9 cellular contexts compared by ENCODE assay signal in the genomic region with DNA sequence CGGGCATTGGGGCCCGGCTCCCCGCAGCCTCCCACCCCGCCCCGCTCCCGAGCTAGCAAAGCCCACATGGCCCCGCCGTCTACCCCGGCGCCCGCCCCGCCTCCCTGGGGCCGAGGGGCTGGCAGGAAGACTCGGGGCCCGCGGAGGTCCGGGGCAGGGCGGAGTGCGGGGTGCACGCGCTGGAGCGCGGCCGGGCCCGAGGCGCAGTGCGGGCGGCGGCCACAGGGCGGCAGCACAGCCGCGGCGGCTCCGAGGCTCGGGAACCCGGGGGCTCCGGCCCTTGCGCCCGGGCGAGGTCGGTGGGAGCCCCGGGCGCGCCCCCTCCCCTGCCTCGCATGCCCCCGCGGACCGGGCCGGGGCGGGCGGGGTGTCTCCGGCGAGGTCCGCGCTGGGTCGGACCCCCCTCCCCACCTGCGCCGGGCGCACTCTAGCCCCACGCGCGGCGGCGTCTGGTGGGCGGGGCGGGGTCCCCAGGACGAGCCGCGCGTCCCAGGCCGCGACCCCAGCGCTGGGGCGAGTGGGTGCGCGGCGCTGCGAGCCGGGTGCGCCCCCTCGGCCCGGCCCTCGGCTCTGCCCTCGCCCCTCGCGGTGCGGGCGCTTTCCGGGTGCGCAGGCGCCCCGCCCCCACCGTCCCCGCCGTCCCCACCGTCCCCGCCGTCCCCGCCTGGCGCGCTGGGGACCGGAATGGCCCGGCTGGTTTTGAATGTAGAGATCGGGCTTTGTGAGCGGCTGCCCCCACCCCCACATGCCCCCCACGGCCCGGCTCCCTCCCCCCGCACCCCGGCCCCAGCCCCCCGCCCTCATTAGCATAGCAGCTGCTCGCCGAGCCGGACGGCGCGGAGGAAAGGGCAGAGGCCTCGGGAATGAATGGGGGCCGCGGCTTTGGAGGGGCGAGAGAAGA. TPM values are rescaled to one million over a fixed set of nuclear protein-coding genes. Genes with fewer than 3 reads are reported as not detected.
A peak's percentile ranks its signal among the peaks of the same experiment; 100 is the strongest.
DNase-seq lines count a peak whose midpoint lies in the region; ATAC-seq and TF ChIP-seq lines count a peak whose summit lies in the region.
"Had no signal": no experiment of that assay in that cellular context is flagged by ENCODE, and none has a peak within 500 bp of the region (broad histone marks: within the 10 kb centered on the region; RNA-seq: fewer than 3 reads in every experiment).

No MANE protein-coding gene starts in this region.

- TF ChIP-seq CTCF in GM23338 (conservative IDR thresholded peaks at IDR 0.05; ENCODE audit: low read depth in 2 of 2) (peak in 1 of 2 experiments; percentile 66; a peak in 2 of 4 replicates), mammary epithelial cell (conservative IDR thresholded peaks at IDR 0.05 in 1 of 2, IDR thresholded peaks at IDR 0.05 in 1 of 2; ENCODE audit: extremely low read depth in 1 of 2, insufficient read depth in 1 of 2, low read depth in 1 of 2, low read length in 2 of 2) (peak; percentile 41), left lung (IDR thresholded peaks at IDR 0.05) (peak in 1 of 2 donors; percentile 60), stomach (IDR thresholded peaks at IDR 0.05) (peak in 3 of 7 experiments; percentile 33 to 92 (median 73))

- H3K79me2 ChIP-seq in GM23338 (replicated peaks; ENCODE audit: insufficient read depth) (no peaks in the 10 kb centered on the region; the same call in 1 of the 2 replicates), mammary epithelial cell (ENCODE audit: insufficient read depth, low read length) (no peaks in the 10 kb centered on the region)

- BruUV-seq in mammary epithelial cell (replicated peaks; lab: Mats Ljungman, UMichigan): no TSS peak

- TF ChIP-seq POLR2A in stomach (IDR thresholded peaks at IDR 0.05): no peak

- 13% methylated on average over 12 of the region's 120 CpGs for WGBS in mammary epithelial cell (ENCODE audit: low coverage, missing lambda C conversion rate)
- 0 to 1% (median 1%) methylated on average over 9 to 120 of the region's 120 CpGs for WGBS in stomach, 5 donors

- peak; percentile 41 for ATAC-seq in GM23338
- peak; percentile 70 for ATAC-seq in left lung

- H3K27ac ChIP-seq in GM23338 (ENCODE audit: low read depth): no peak overlapping the region
- no peak overlapping the region for H3K27ac ChIP-seq in mammary epithelial cell (ENCODE audit: insufficient read depth, low read depth, low read length)
- H3K27ac ChIP-seq in left lung: peak overlapping the region; percentile 77 to 85
- H3K27ac ChIP-seq in stomach: peak overlapping the region; percentile 85 to 98 (median 90)

- H3K4me2 ChIP-seq in GM23338 (peak overlapping the region; percentile 96), mammary epithelial cell (ENCODE audit: insufficient read depth, low read depth, low read length) (peak overlapping the region; percentile 83)

- H3K9me3 Mint-ChIP-seq in GM23338: peaks cover 9% of the 10 kb centered on the region

- H3K36me3 ChIP-seq in GM23338 (ENCODE audit: insufficient read depth) (no peaks in the 10 kb centered on the region), mammary epithelial cell (ENCODE audit: insufficient read depth, low read length) (no peaks in the 10 kb centered on the region), left lung (no peaks in the 10 kb centered on the region), stomach (no peaks in the 10 kb centered on the region)

- no peak overlapping the region for H3K27ac Mint-ChIP-seq in GM23338

- peak; percentile 52 for DNase-seq in CD1c-positive myeloid dendritic cell (ENCODE audit: extremely low spot score)
- DNase-seq in GM23338 (ENCODE audit: low spot score): peak; percentile 78
- DNase-seq in SKM-1 (lab: John Stamatoyannopoulos, UW; ENCODE audit: unreplicated experiment): peak; percentile 13
- no peak for DNase-seq in mammary epithelial cell
- no peak for DNase-seq in left lung
- DNase-seq in stomach: peak; percentile 57
- DNase-seq in NCI-H345 treated with DMSO at 0.1 percent for 48 hours (lab: John Stamatoyannopoulos, UW; ENCODE audit: unreplicated experiment): no peak
- no peak for DNase-seq in middle frontal gyrus (ENCODE audit: extremely low spot score, low spot score)

- H2AFZ ChIP-seq in GM23338: peak overlapping the region; percentile 89
- peak overlapping the region; percentile 51 for H2AFZ ChIP-seq in mammary epithelial cell (ENCODE audit: low read depth, low read length)

- peaks cover 4% of the 10 kb centered on the region; the same call in 2 of the 3 replicates for H3K36me3 Mint-ChIP-seq in GM23338 (ENCODE audit: low read depth)

- H3K27me3 ChIP-seq in GM23338 (ENCODE audit: insufficient read depth) (peaks cover 29% of the 10 kb centered on the region), mammary epithelial cell (ENCODE audit: insufficient read depth, low read length) (peaks cover 2% of the 10 kb centered on the region), left lung (peaks cover 16 to 75% of the 10 kb centered on the region in 2 donors), stomach (peaks cover 7 to 83% (median 47%) of the 10 kb centered on the region in 3 donors)

- H3K4me3 ChIP-seq in GM23338: peak overlapping the region; percentile 55
- peak overlapping the region in 2 of 3 experiments; percentile 12 to 43 for H3K4me3 ChIP-seq in mammary epithelial cell (replicated peaks in 1 of 3; ENCODE audit: insufficient read depth in 1 of 3, low read depth in 2 of 3, low read length in 3 of 3)
- H3K4me3 ChIP-seq in left lung: peak overlapping the region; percentile 15 to 44
- peak overlapping the region; percentile 42 to 49 (median 47) for H3K4me3 ChIP-seq in stomach

- H3K4me1 ChIP-seq in GM23338 (ENCODE audit: insufficient read depth): peaks cover 31% of the 10 kb centered on the region
- H3K4me1 ChIP-seq in mammary epithelial cell (ENCODE audit: insufficient read depth, low read length): peaks cover 18% of the 10 kb centered on the region
- H3K4me1 ChIP-seq in left lung: peaks cover 5 to 44% of the 10 kb centered on the region in 2 donors
- peaks cover 51 to 67% (median 59%) of the 10 kb centered on the region in 4 donors for H3K4me1 ChIP-seq in stomach

- H3K4me1 Mint-ChIP-seq in GM23338: peaks cover 38% of the 10 kb centered on the region

- no peaks in the 10 kb centered on the region for H3K9me2 ChIP-seq in GM23338 (ENCODE audit: insufficient read depth)

- peak overlapping the region; percentile 67 for H3K4me3 Mint-ChIP-seq in GM23338

- H4K20me1 ChIP-seq in GM23338 (replicated peaks; ENCODE audit: insufficient read depth): peaks cover 11% of the 10 kb centered on the region
- H4K20me1 ChIP-seq in mammary epithelial cell (ENCODE audit: insufficient read depth, low read length): no peaks in the 10 kb centered on the region

- no peak overlapping the region for H3K9ac ChIP-seq in mammary epithelial cell (ENCODE audit: insufficient read depth, low read length)

- TF ChIP-seq EP300 in stomach (IDR thresholded peaks at IDR 0.05): no peak

- dilution Hi-C loops in mammary epithelial cell (cut with HindIII; ENCODE audit: low sequenced_read_pairs): no loop called here

- H3K9me3 ChIP-seq in mammary epithelial cell (replicated peaks; ENCODE audit: insufficient read depth, low read length) (no peaks in the 10 kb centered on the region), left lung (peaks cover 0 to 3% of the 10 kb centered on the region in 2 donors), stomach (no peaks in the 10 kb centered on the region)

- in situ Hi-C loops in mammary epithelial cell (cut with MboI; ENCODE audit: low sequenced_read_pairs in 2 of 2): loop anchor here (10.0 kb wide), 3 partner anchors 139 to 229 kb away; a partner anchor contains a TSS

- H3F3A ChIP-seq in GM23338 (replicated peaks; ENCODE audit: low read depth): peaks cover 26% of the 10 kb centered on the region

- intact Hi-C loops in mammary epithelial cell (cut with micrococcal nuclease): loop anchor here (2.0 kb wide), 2 partner anchors 111 to 231 kb away; no protein-coding TSS in a partner anchor
- intact Hi-C loops in left lung (cut with DNase I): no loop called here
- intact Hi-C loops in stomach (cut with DNase I; ENCODE audit: low total_unique reads): no loop called here

- CTCF ChIA-PET in mammary epithelial cell (lab: Charles Lee; ENCODE audit: low non-redundant PET): no interaction called here

- H3K27me3 Mint-ChIP-seq in GM23338 (ENCODE audit: insufficient read depth, low read depth, poor library complexity): peaks cover 26% of the 10 kb centered on the region

TF ChIP-seq in GM23338, 12 proteins besides CTCF, POLR2A, EP300 and RAD21 (continues in another document):
- no peak for TF ChIP-seq POLR2AphosphoS5 (IDR thresholded peaks at IDR 0.05; ENCODE audit: low read depth)

RNA-seq across cellular contexts. Expression of a gene that starts 6.5 kb away (rescaled TPM):
- total RNA-seq in GM23338 (2014; rRNA removed; shearing (Covaris generic)): 39.0 and 55.1 TPM in 2 replicates
- polyA plus RNA-seq in GM23338 (2016; fragmentation: Nextera tagmentation; extraction: Ambion mirVana): 4.0 and 4.8 TPM in 2 replicates
- 1 to 10 TPM in 1 of 2 donors, under 1 TPM in 1; 0.50 to 1.2 TPM for total RNA-seq in mammary epithelial cell
- polyA plus RNA-seq in mammary epithelial cell: 0.37 TPM
- not detected for polyA minus RNA-seq in mammary epithelial cell
- 10 to 100 TPM; 11.3 to 15.2 TPM for total RNA-seq in left lung
- 100 to 1,000 TPM in 1 of 5 donors, 10 to 100 TPM in 2, 1 to 10 TPM in 2; 1.2 to 323 (median 14.6) TPM for total RNA-seq in stomach
- 1 to 10 TPM; 1.5 to 2.7 (median 2.0) TPM for polyA plus RNA-seq in stomach

RNA-seq across cellular contexts. Expression of a gene that starts 18.0 kb away (rescaled TPM):
- total RNA-seq in GM23338 (2014; rRNA removed; shearing (Covaris generic)): 14.4 and 19.0 TPM in 2 replicates
- polyA plus RNA-seq in GM23338 (2016; fragmentation: Nextera tagmentation; extraction: Ambion mirVana) (2.0 and 2.1 TPM in 2 replicates), mammary epithelial cell (0.11 TPM), stomach (1 to 10 TPM; 5.9 to 8.9 (median 6.0) TPM)
- total RNA-seq in mammary epithelial cell (1 to 10 TPM in 1 of 2 donors, under 1 TPM in 1; 0.73 to 1.5 TPM), left lung (10 to 100 TPM; 31.8 to 38.5 TPM), stomach (100 to 1,000 TPM in 1 of 5 donors, 10 to 100 TPM in 3, 1 to 10 TPM in 1; 9.9 to 180 (median 29.9) TPM)
- polyA minus RNA-seq in mammary epithelial cell: not detected

RNA-seq across cellular contexts. Expression of a gene that starts 40.4 kb away (rescaled TPM):
- total RNA-seq in GM23338 (2014; rRNA removed; shearing (Covaris generic)): 79.5 and 97.3 TPM in 2 replicates
- polyA plus RNA-seq in GM23338 (2016; fragmentation: Nextera tagmentation; extraction: Ambion mirVana) (30.0 and 31.2 TPM in 2 replicates), mammary epithelial cell (44.4 TPM), stomach (10 to 100 TPM; 29.0 to 38.0 (median 34.2) TPM)
- total RNA-seq in mammary epithelial cell (10 to 100 TPM; 39.5 to 54.9 TPM), left lung (10 to 100 TPM; 47.8 to 49.7 TPM), stomach (100 to 1,000 TPM in 1 of 5 donors, 10 to 100 TPM in 4; 11.2 to 134 (median 44.9) TPM)
- polyA minus RNA-seq in mammary epithelial cell: 37.9 TPM

RNA-seq across cellular contexts. Expression of a gene that starts 44.5 kb away (rescaled TPM):
- total RNA-seq in GM23338 (2014; rRNA removed; shearing (Covaris generic)): not detected in 2 replicates
- polyA plus RNA-seq in GM23338 (2016; fragmentation: Nextera tagmentation; extraction: Ambion mirVana): not detected in 2 replicates
- not detected for total RNA-seq in mammary epithelial cell
- polyA plus RNA-seq in mammary epithelial cell: not detected
- polyA minus RNA-seq in mammary epithelial cell: not detected
- total RNA-seq in left lung: not detected
- total RNA-seq in stomach: not detected
- polyA plus RNA-seq in stomach: not detected
- total RNA-seq: mononuclear cell had no signal

RNA-seq across cellular contexts. Expression of a gene that starts 54.5 kb away (rescaled TPM):
- total RNA-seq in GM23338 (2014; rRNA removed; shearing (Covaris generic)): 334 and 374 TPM in 2 replicates
- polyA plus RNA-seq in GM23338 (2016; fragmentation: Nextera tagmentation; extraction: Ambion mirVana): 389 and 408 TPM in 2 replicates
- total RNA-seq in mammary epithelial cell: 100 to 1,000 TPM; 177 to 464 TPM
- polyA plus RNA-seq in mammary epithelial cell: 853 TPM
- polyA minus RNA-seq in mammary epithelial cell: 613 TPM
- total RNA-seq in left lung: 100 to 1,000 TPM; 245 to 337 TPM
- 100 to 1,000 TPM in 4 of 5 donors, 10 to 100 TPM in 1; 69.4 to 170 (median 115) TPM for total RNA-seq in stomach
- 100 to 1,000 TPM; 188 to 292 (median 215) TPM for polyA plus RNA-seq in stomach

Comparison
In these comparisons a context has a peak if more than half of its experiments do, and no peak if none do; other contexts are left out.
1. DNase-seq: peak in CD1c-positive myeloid dendritic cell (single experiment), GM23338 (single experiment), SKM-1 (single experiment) and stomach (single experiment); none in mammary epithelial cell (single experiment), left lung (0 of 2), NCI-H345 treated with DMSO at 0.1 percent for 48 hours (single experiment) and middle frontal gyrus (single experiment).
2. H3K27ac ChIP-seq: peak in left lung (2 of 2) and stomach (5 of 5); none in GM23338 (single experiment) and mammary epithelial cell (single experiment).
3. Peak in every context shown above with its lines, with median percentiles within 50 percentile points of each other: H3K4me3 ChIP-seq.